ENCODE assay signal across 21 cellular contexts in the genomic region with DNA sequence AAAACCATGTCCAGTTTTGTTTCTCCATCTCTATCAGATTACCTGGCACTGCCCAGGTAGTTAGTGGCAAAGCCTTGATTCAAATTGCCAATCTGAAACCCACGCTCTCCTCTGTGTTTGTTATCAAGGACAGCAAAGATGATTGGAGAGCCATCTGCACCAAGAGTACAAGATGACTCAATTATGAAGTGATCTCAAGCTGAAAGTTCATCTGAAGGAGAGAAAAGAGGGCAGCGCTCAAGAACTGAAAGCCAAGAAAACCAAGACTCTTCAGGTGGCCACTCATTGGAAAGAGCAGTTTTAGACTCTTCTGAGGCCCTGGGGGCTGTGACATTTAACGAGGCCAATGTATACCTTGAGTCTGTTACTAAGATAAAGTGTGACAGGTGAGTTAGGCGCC. TPM values are rescaled to one million over a fixed set of nuclear protein-coding genes. Genes with fewer than 3 reads are reported as not detected.
A peak's percentile ranks its signal among the peaks of the same experiment; 100 is the strongest.
DNase-seq lines count a peak whose midpoint lies in the region; ATAC-seq and TF ChIP-seq lines count a peak whose summit lies in the region.
"Had no signal": no experiment of that assay in that cellular context is flagged by ENCODE, and none has a peak within 500 bp of the region (broad histone marks: within the 10 kb centered on the region; RNA-seq: fewer than 3 reads in every experiment).

No MANE protein-coding gene starts in this region.

- no peak for TF ChIP-seq CTCF in endodermal cell (conservative IDR thresholded peaks at IDR 0.05)

- H3K27ac Mint-ChIP-seq in endodermal cell: no peak overlapping the region
- H3K27ac Mint-ChIP-seq: nephron had no signal

- H3K9me3 ChIP-seq in endodermal cell (ENCODE audit: control insufficient read depth, low read length): peaks cover 8% of the 10 kb centered on the region
- H3K9me3 ChIP-seq: gastroesophageal sphincter had no signal

- H3K4me1 ChIP-seq in endodermal cell (ENCODE audit: control insufficient read depth, insufficient read depth, low read length): no peaks in the 10 kb centered on the region
- H3K4me1 ChIP-seq: gastroesophageal sphincter had no signal

- peaks cover 17% of the 10 kb centered on the region for H3K4me1 Mint-ChIP-seq in endodermal cell

- H3K27ac ChIP-seq in endodermal cell (ENCODE audit: low read depth, low read length): no peak overlapping the region
- H3K27ac ChIP-seq: gastroesophageal sphincter had no signal

- H3K9ac ChIP-seq in endodermal cell (ENCODE audit: extremely low read depth, low read length, poor library complexity, severe bottlenecking): no peak overlapping the region

- peak; percentile 93 for ATAC-seq in GM18870 (IDR thresholded peaks at IDR 0.05; ENCODE audit: unreplicated experiment)
- peak; percentile 65 for ATAC-seq in GM21515 (IDR thresholded peaks at IDR 0.05; ENCODE audit: unreplicated experiment)
- peak; percentile 63 for ATAC-seq in HG03159 (IDR thresholded peaks at IDR 0.05; ENCODE audit: unreplicated experiment)
- ATAC-seq in HG03025 (IDR thresholded peaks at IDR 0.05; ENCODE audit: low FRiP score, unreplicated experiment): no peak
- ATAC-seq: activated T-cell treated with anti-CD3 and anti-CD28 coated beads, Interleukin-2, amount 50 U/mL, for 4 hours; gastroesophageal sphincter had no signal

- no peak overlapping the region for H3K4me3 ChIP-seq in endodermal cell (ENCODE audit: low read length)
- H3K4me3 ChIP-seq: gastroesophageal sphincter had no signal

- no peak overlapping the region for H3K4me3 Mint-ChIP-seq in endodermal cell
- H3K4me3 Mint-ChIP-seq: activated T-cell treated with anti-CD3 and anti-CD28 coated beads, Interleukin-2, amount 50 U/mL, for 4 hours; nephron had no signal

- H3K27me3 Mint-ChIP-seq in endodermal cell (ENCODE audit: insufficient read depth): peaks cover 64% of the 10 kb centered on the region

- WGBS in endodermal cell (ENCODE audit: insufficient coverage in 1 of 2, insufficient read length in 1 of 2), 2 experiments: 93 to 100% methylated on average over 4 of the region's 4 CpGs

- H3K9me3 Mint-ChIP-seq in endodermal cell: no peaks in the 10 kb centered on the region
- H3K9me3 Mint-ChIP-seq: activated T-cell treated with anti-CD3 and anti-CD28 coated beads, Interleukin-2, amount 50 U/mL, for 4 hours; nephron had no signal

- H3K27me3 ChIP-seq in endodermal cell (ENCODE audit: control insufficient read depth, insufficient read depth, low read length, poor library complexity, severe bottlenecking): peaks cover 17% of the 10 kb centered on the region
- H3K27me3 ChIP-seq: gastroesophageal sphincter had no signal

- H3K36me3 Mint-ChIP-seq in endodermal cell (ENCODE audit: low read depth): peaks cover 13% of the 10 kb centered on the region

- peak; percentile 26 for DNase-seq in endodermal cell
- no peak for DNase-seq in dedifferentiated amniotic fluid mesenchymal stem cell (ENCODE audit: extremely low spot score)
- no peak for DNase-seq in activated naive CD4-positive, alpha-beta T cell (lab: John Stamatoyannopoulos, UW)
- DNase-seq: activated CD4-positive, alpha-beta T cell treated with anti-CD3 and anti-CD28 coated beads for 48 hours; activated T-cell treated with anti-CD3 and anti-CD28 coated beads, Interleukin-2, amount 50 U/mL, for 4 hours; cerebellar nuclear complex; DMS53; HCEC 1CT; KG1; mammary epithelial cell; NCI-H1105 treated with DMSO at 0.1 percent for 48 hours; SHP77 treated with DMSO at 0.1 percent for 48 hours had no signal

- H3K36me3 ChIP-seq in endodermal cell (ENCODE audit: control insufficient read depth, insufficient read depth, low read length): peaks cover 8% of the 10 kb centered on the region
- H3K36me3 ChIP-seq: gastroesophageal sphincter had no signal

RNA-seq across cellular contexts. Expression of a gene that starts 13.8 kb away (rescaled TPM):
- total RNA-seq in endodermal cell: 1 to 10 TPM; 2.5 to 9.8 TPM
- polyA plus RNA-seq in endodermal cell (2013, experiment 1 of 2): 4.1 TPM
- polyA plus RNA-seq in endodermal cell (2013, experiment 2 of 2): 6.4 TPM
- total RNA-seq: activated T-cell treated with anti-CD3 and anti-CD28 coated beads, Interleukin-2, amount 50 U/mL, for 4 hours; endothelial cell of umbilical vein; mammary epithelial cell; pulmonary artery endothelial cell had no signal
- polyA plus RNA-seq: BJ, endothelial cell of umbilical vein, mammary epithelial cell had no signal
